Comparison of ENCODE assay signal across 8 cellular contexts in the genomic region with DNA sequence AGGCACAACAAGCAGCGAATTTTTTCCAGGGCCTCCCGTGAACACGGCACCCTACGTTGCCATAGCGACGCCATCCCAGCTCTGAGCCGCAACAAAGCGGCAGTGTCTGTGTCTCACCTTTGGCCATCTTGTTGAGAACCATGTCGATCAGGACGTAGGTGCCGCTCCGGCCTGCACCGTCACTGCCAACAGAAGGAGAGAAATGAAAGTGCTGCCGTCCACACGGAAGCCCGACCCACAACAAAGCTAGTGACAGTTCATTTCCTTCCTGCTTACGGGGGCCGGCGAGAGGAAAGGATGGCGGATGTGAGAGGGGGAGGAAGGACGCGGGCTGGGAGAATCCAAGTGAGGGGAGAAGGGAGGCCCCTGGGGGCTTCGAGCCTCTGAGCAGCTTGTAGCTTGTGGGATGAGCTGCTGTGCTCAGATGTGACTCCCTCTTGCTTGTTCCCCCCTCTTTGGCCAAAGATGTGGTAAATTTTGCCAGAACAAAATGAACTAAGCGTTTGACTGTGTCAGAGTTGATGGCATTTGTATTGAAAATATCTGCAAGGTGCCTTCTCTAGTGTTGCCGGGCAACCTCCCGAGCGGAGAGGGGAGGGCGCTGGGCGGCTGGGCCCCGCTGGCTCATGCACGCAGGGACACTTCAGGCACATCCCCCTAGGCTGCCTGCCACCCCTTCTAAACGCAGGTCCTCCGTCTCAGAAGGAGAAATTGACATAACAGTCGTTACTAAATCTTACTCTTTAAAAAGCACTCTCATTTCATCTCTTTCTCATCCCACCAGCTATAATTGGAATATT.
DNase-seq lines count a peak whose midpoint lies in the region; ATAC-seq and TF ChIP-seq lines count a peak whose summit lies in the region.

No MANE protein-coding gene starts in this region.

- DNase-seq in astrocyte of the hippocampus (ENCODE audit: low read depth, low spot score), result peak; percentile 61
- DNase-seq in NCI-H2081 treated with DMSO at 0.1 percent for 48 hours (lab: John Stamatoyannopoulos, UW), result no peak
- DNase-seq in RWPE1 (ENCODE audit: low spot score), result no peak

- H3K9me3 ChIP-seq in iPS-18c (ENCODE audit: control insufficient read depth, insufficient read depth, low read length) (peaks cover 29% of the 10 kb centered on the region), skeletal muscle satellite cell (replicated peaks; ENCODE audit: low read length) (peaks cover 2% of the 10 kb centered on the region)

- no peaks in the 10 kb centered on the region for H3K36me3 ChIP-seq in skeletal muscle satellite cell (ENCODE audit: insufficient read depth, low read length)

- no peak overlapping the region for H3K27ac ChIP-seq in RWPE1

- CTCF ChIA-PET in RWPE1 (lab: Yijun Ruan, JAX), result no interaction called here

- H3K9ac ChIP-seq in skeletal muscle satellite cell (ENCODE audit: low read depth, low read length), result peak overlapping the region; percentile 41

- peak overlapping the region; percentile 82 for H3K4me2 ChIP-seq in skeletal muscle satellite cell (ENCODE audit: low read length)

- ATAC-seq in GM18498 (IDR thresholded peaks at IDR 0.05; ENCODE audit: unreplicated experiment) (peak; percentile 94), HG03135 (IDR thresholded peaks at IDR 0.05; ENCODE audit: unreplicated experiment) (peak; percentile 67), SK-N-SH treated with all-trans-retinoic acid at 6 μM for 48 hours (peak; percentile 66)

- peak overlapping the region; percentile 15; the same call in 1 of the 2 replicates for H3K4me3 ChIP-seq in iPS-18c (ENCODE audit: insufficient read depth, low read depth, low read length)
- peak overlapping the region; percentile 71 for H3K4me3 ChIP-seq in skeletal muscle satellite cell (ENCODE audit: low read length)

- H3K4me1 ChIP-seq in skeletal muscle satellite cell (ENCODE audit: control insufficient read depth, insufficient read depth, low read length), result no peaks in the 10 kb centered on the region

- no peak for TF ChIP-seq CTCF in RWPE1 (conservative IDR thresholded peaks at IDR 0.05; ENCODE audit: low read depth)

- no peaks in the 10 kb centered on the region for H3K27me3 ChIP-seq in skeletal muscle satellite cell (ENCODE audit: control insufficient read depth, insufficient read depth, low read length)

- POLR2A ChIA-PET in RWPE1 (lab: Yijun Ruan, JAX; ENCODE audit: low non-redundant PET), result no interaction called here

TF ChIP-seq in SK-N-SH treated with all-trans-retinoic acid at 6 μM for 48 hours, 23 proteins besides CTCF, POLR2A, EP300 and RAD21:
- no peak for TF ChIP-seq RARB (CRISPR knock-in tag; IDR thresholded peaks at IDR 0.05)
- no peak for TF ChIP-seq SNAI2 (CRISPR knock-in tag; IDR thresholded peaks at IDR 0.05)
- no peak for TF ChIP-seq ZNF565 (CRISPR knock-in tag; conservative IDR thresholded peaks at IDR 0.05; ENCODE audit: low read depth)
- no peak for TF ChIP-seq BACH2 (CRISPR knock-in tag; IDR thresholded peaks at IDR 0.05; ENCODE audit: borderline replicate concordance)
- no peak for TF ChIP-seq ZNF8 (CRISPR knock-in tag; IDR thresholded peaks at IDR 0.05)
- TF ChIP-seq, protein P1, sequence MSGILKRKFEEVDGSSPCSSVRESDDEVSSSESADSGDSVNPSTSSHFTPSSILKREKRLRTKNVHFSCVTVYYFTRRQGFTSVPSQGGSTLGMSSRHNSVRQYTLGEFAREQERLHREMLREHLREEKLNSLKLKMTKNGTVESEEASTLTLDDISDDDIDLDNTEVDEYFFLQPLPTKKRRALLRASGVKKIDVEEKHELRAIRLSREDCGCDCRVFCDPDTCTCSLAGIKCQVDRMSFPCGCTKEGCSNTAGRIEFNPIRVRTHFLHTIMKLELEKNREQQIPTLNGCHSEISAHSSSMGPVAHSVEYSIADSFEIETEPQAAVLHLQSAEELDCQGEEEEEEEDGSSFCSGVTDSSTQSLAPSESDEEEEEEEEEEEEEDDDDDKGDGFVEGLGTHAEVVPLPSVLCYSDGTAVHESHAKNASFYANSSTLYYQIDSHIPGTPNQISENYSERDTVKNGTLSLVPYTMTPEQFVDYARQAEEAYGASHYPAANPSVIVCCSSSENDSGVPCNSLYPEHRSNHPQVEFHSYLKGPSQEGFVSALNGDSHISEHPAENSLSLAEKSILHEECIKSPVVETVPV (CRISPR knock-in tag; IDR thresholded peaks at IDR 0.05), result no peak
- TF ChIP-seq ESRRG (CRISPR knock-in tag; IDR thresholded peaks at IDR 0.05), result no peak
- TF ChIP-seq, protein P2, sequence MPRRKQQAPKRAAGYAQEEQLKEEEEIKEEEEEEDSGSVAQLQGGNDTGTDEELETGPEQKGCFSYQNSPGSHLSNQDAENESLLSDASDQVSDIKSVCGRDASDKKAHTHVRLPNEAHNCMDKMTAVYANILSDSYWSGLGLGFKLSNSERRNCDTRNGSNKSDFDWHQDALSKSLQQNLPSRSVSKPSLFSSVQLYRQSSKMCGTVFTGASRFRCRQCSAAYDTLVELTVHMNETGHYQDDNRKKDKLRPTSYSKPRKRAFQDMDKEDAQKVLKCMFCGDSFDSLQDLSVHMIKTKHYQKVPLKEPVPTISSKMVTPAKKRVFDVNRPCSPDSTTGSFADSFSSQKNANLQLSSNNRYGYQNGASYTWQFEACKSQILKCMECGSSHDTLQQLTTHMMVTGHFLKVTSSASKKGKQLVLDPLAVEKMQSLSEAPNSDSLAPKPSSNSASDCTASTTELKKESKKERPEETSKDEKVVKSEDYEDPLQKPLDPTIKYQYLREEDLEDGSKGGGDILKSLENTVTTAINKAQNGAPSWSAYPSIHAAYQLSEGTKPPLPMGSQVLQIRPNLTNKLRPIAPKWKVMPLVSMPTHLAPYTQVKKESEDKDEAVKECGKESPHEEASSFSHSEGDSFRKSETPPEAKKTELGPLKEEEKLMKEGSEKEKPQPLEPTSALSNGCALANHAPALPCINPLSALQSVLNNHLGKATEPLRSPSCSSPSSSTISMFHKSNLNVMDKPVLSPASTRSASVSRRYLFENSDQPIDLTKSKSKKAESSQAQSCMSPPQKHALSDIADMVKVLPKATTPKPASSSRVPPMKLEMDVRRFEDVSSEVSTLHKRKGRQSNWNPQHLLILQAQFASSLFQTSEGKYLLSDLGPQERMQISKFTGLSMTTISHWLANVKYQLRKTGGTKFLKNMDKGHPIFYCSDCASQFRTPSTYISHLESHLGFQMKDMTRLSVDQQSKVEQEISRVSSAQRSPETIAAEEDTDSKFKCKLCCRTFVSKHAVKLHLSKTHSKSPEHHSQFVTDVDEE (CRISPR knock-in tag; IDR thresholded peaks at IDR 0.05), result no peak
- TF ChIP-seq ZC3H10 (CRISPR knock-in tag; IDR thresholded peaks at IDR 0.05), result no peak
- TF ChIP-seq ISL1 (CRISPR knock-in tag; IDR thresholded peaks at IDR 0.05), result no peak
- TF ChIP-seq ZNF70 (CRISPR knock-in tag; IDR thresholded peaks at IDR 0.05), result no peak
- no peak for TF ChIP-seq TOX (CRISPR knock-in tag; IDR thresholded peaks at IDR 0.05; ENCODE audit: borderline replicate concordance)
- TF ChIP-seq PPARA (CRISPR knock-in tag; IDR thresholded peaks at IDR 0.05; ENCODE audit: borderline replicate concordance), result no peak
